ENCODE assay signal across 20 cellular contexts in genomic region chr22:37128555-37129281, GRCh38. TPM values are rescaled to one million over a fixed set of nuclear protein-coding genes. Genes with fewer than 3 reads are reported as not detected.
"Had no signal": no experiment of that assay in that cellular context is flagged by ENCODE, and none has a peak within 500 bp of the region (broad histone marks: within the 10 kb centered on the region; RNA-seq: fewer than 3 reads in every experiment).

No MANE protein-coding gene starts in this region.

- DNase-seq: activated CD8-positive, alpha-beta memory T cell treated with anti-CD3 and anti-CD28 coated beads for 24 hours; activated effector memory CD4-positive, alpha-beta T cell treated with Interleukin-2 at 50 U/mL for 16 hours; brain microvascular endothelial cell; cerebellar nuclear complex; lower lobe of right lung; midbrain; stimulated activated CD4-positive, alpha-beta T cell treated with anti-CD3 and anti-CD28 coated beads, Interleukin-4, amount 100 ng/mL, for 1 hour; stimulated activated CD8-positive, alpha-beta memory T cell treated with anti-CD3 and anti-CD28 coated beads, Interleukin-4, amount 100 ng/mL, for 48 hours; stomach had no signal

- H3K4me1 ChIP-seq: lower lobe of right lung, stomach had no signal

- H3K27ac ChIP-seq: brain microvascular endothelial cell, hepatocyte, lower lobe of right lung, SK-N-MC, stomach, vagina had no signal

- H3K36me3 ChIP-seq: brain microvascular endothelial cell, lower lobe of right lung, stomach, vagina had no signal

- H3K9me3 Mint-ChIP-seq: activated naive CD4-positive, alpha-beta T cell treated with anti-CD3 and anti-CD28 coated beads, Interleukin-2, amount 50 U/mL, for 24 hours; dendritic cell treated with granulocyte-macrophage colony-stimulating factor and Interleukin-4, amounts not matched to agents 40 ng/mL and 50 ng/mL, for 4 days; nephron had no signal

- H3K27me3 Mint-ChIP-seq: activated naive CD4-positive, alpha-beta T cell treated with anti-CD3 and anti-CD28 coated beads, Interleukin-2, amount 50 U/mL, for 24 hours had no signal

- H3K27me3 ChIP-seq: brain microvascular endothelial cell, hepatocyte, vagina had no signal

- H3K4me3 ChIP-seq: hepatocyte, lower lobe of right lung, SK-N-MC, stomach, vagina had no signal

- ATAC-seq: activated CD4-positive, CD25-positive, alpha-beta regulatory T cell treated with anti-CD3 and anti-CD28 coated beads, Interleukin-2, amount 50 U/mL, for 24 hours had no signal

- H3K27ac Mint-ChIP-seq: activated naive CD4-positive, alpha-beta T cell treated with anti-CD3 and anti-CD28 coated beads, Interleukin-2, amount 50 U/mL, for 24 hours; dendritic cell treated with granulocyte-macrophage colony-stimulating factor and Interleukin-4, amounts not matched to agents 40 ng/mL and 50 ng/mL, for 4 days; nephron had no signal

- H3K9me3 ChIP-seq: lower lobe of right lung, stomach, vagina had no signal

- H3K4me3 Mint-ChIP-seq: activated naive CD4-positive, alpha-beta T cell treated with anti-CD3 and anti-CD28 coated beads, Interleukin-2, amount 50 U/mL, for 24 hours; dendritic cell treated with granulocyte-macrophage colony-stimulating factor and Interleukin-4, amounts not matched to agents 40 ng/mL and 50 ng/mL, for 4 days; nephron had no signal

RNA-seq across cellular contexts. Expression of gene TMPRSS6, which starts 19.2 kb away (rescaled TPM):
- total RNA-seq: epithelial cell of proximal tubule, kidney epithelial cell, omental fat pad, pulmonary artery endothelial cell, vagina had no signal
